9 cellular contexts compared by ENCODE assay signal in the genomic region with DNA sequence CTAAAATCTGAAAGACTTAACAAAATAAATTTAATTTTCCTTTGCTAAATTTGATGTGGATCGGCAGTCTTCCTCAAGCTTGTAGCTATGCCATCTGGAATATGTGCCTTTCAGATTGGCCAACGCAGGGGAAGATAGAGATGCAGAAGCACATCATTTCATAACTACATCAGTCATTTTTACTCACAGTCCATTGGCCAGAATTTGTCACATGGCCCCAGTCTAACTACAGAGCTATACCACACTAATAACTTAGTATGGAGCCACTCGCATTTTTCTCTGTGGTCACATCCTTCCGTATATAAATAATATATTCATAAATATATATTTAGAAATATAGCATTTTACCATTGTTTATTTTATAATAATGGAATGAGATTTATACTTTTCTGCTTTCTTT. TPM values are rescaled to one million over a fixed set of nuclear protein-coding genes. Genes with fewer than 3 reads are reported as not detected.
"Had no signal": no experiment of that assay in that cellular context is flagged by ENCODE, and none has a peak within 500 bp of the region (broad histone marks: within the 10 kb centered on the region; RNA-seq: fewer than 3 reads in every experiment).

No MANE protein-coding gene starts in this region.

- ATAC-seq: HepG2, K562 had no signal

- H3K4me3 Mint-ChIP-seq: IgD-negative memory B cell had no signal

- H3K36me3 Mint-ChIP-seq: IgD-negative memory B cell had no signal

- H3K4me3 ChIP-seq: K562 had no signal

- DNase-seq: IMR-90, KBM-7, KG1 had no signal

- H3K27ac ChIP-seq: HL-60 had no signal

- H3K27ac Mint-ChIP-seq: IgD-negative memory B cell had no signal

- H3K27me3 Mint-ChIP-seq: IgD-negative memory B cell had no signal

- H3K4me1 Mint-ChIP-seq: IgD-negative memory B cell had no signal

RNA-seq across cellular contexts. Expression of gene PRRX1, which starts 59.0 kb away (rescaled TPM):
- total RNA-seq: HepG2, HT-29, HT1080, K562 had no signal
- polyA plus RNA-seq: HepG2, IgD-negative memory B cell, K562 had no signal
